Comparison of ENCODE assay signal across 1 cellular context in the genomic region with DNA sequence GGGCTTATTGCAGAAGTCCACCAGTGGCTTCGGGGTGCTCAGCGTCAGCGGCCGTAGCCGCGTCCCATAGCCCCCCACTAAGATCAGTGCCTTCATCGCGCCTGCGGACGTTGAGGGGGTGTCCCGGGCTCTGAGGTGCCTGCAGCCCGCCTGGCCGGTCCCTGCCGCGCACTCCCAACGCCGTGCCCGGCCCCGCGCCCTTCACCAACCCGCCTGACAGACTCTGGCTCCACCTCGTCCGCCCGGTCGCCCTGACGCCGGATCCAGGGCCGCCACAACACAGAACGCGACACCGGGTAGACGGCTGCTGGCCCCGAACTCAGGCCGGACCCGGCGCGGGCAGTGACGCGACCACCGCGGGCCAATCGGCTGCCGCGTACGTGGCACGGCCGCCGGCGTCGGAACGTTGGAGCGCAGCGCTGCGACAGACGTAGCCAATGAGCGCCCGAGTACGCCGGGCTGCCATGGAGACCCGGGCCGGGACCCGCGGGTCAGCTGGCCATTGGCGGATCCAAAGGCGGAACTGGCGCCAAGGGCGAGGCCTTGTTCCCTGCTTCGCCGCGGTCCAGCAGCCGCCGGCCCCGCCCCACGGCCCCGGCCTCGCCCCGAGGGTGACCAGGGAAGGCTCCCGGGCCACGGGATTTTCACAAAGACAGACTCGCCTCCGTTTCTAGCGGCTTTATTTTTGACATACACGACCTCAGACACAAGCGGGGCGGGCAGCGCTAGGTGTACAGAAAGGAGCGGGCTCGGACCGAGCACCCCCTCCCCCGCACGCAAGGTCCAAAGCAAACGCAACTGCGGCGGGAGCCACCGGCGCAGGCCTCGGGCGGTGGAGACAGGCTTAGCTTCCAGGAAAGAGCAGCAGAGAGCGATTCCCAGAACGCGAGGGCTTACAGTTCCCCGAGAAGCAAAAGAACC.
TF ChIP-seq lines count a peak whose summit lies in the region.

Gene GMPPB (minus strand): TSS at position 321 of the 921 bp plus-strand sequence. CDS start 225 bp downstream, at position 96.

TF ChIP-seq in K562, 482 proteins besides CTCF, POLR2A, EP300 and RAD21 (continued from another document and continues in another):
- TF ChIP-seq ZNF586 (CRISPR knock-in tag; conservative IDR thresholded peaks at IDR 0.05) (no peak), JUN (IDR thresholded peaks at IDR 0.05; ENCODE audit: borderline replicate concordance, low read depth, low read length) (no peak), JUN (CRISPR knock-in tag; IDR thresholded peaks at IDR 0.05; ENCODE audit: borderline replicate concordance) (no peak), ZNF133 (CRISPR knock-in tag; IDR thresholded peaks at IDR 0.05) (no peak), SNRNP70 (optimal IDR thresholded peaks at IDR 0.05; ENCODE audit: low read depth, low read length) (no peak), ATF1 (CRISPR knock-in tag; IDR thresholded peaks at IDR 0.05) (peak; percentile 83), ATF1 (tag; IDR thresholded peaks at IDR 0.05) (peak; percentile 98), NFE2 (IDR thresholded peaks at IDR 0.05; ENCODE audit: low read depth) (no peak), TFAP4 (CRISPR knock-in tag; IDR thresholded peaks at IDR 0.05; ENCODE audit: borderline replicate concordance) (peak; percentile 94), ZNF717 (CRISPR knock-in tag; IDR thresholded peaks at IDR 0.05) (no peak), ZNF197 (CRISPR knock-in tag; IDR thresholded peaks at IDR 0.05; ENCODE audit: low read depth) (no peak), AFF4 (CRISPR knock-in tag; IDR thresholded peaks at IDR 0.05) (no peak; the same call in 1 of the 2 replicates), HNRNPK (IDR thresholded peaks at IDR 0.05; ENCODE audit: low read depth, low read length, poor library complexity, severe bottlenecking) (no peak), SMAD1 (IDR thresholded peaks at IDR 0.05; ENCODE audit: low read depth, low read length, partially characterized antibody) (no peak), BRD4 (IDR thresholded peaks at IDR 0.05) (no peak), WHSC1 (IDR thresholded peaks at IDR 0.05; ENCODE audit: low read length) (no peak), ZNF668 (CRISPR knock-in tag; IDR thresholded peaks at IDR 0.05) (no peak), XRCC3 (IDR thresholded peaks at IDR 0.05) (no peak), KLF1 (tag; IDR thresholded peaks at IDR 0.05) (no peak), ZNF24 (IDR thresholded peaks at IDR 0.05) (no peak), ATF6 (CRISPR knock-in tag; IDR thresholded peaks at IDR 0.05) (no peak; the same call in 1 of the 2 replicates), ZNF354B (CRISPR knock-in tag; IDR thresholded peaks at IDR 0.05) (no peak), PHF8 (IDR thresholded peaks at IDR 0.05; ENCODE audit: borderline replicate concordance, low read length) (peak; percentile 85; the same call in 1 of the 2 replicates), ILK (tag; IDR thresholded peaks at IDR 0.05; ENCODE audit: borderline replicate concordance, low read depth) (no peak), ZBTB8A (IDR thresholded peaks at IDR 0.05; ENCODE audit: partially characterized antibody) (no peak), ZHX1 (conservative IDR thresholded peaks at IDR 0.05; ENCODE audit: low read length) (no peak), HNRNPL (IDR thresholded peaks at IDR 0.05; ENCODE audit: low read depth, low read length) (no peak), THAP7 (CRISPR knock-in tag; IDR thresholded peaks at IDR 0.05) (no peak), ZNF274 (IDR thresholded peaks at IDR 0.05; ENCODE audit: borderline replicate concordance, low read depth, low read length) (no peak), AFF1 (IDR thresholded peaks at IDR 0.05; ENCODE audit: low read depth in 1 of 2, partially characterized antibody in 2 of 2) (no peak), ZBTB49 (CRISPR knock-in tag; IDR thresholded peaks at IDR 0.05; ENCODE audit: borderline replicate concordance) (0 out of 2 replicates have a peak, but pooled peaks have one; percentile 57), PML (IDR thresholded peaks at IDR 0.05; ENCODE audit: low read length) (no peak), SOX6 (IDR thresholded peaks at IDR 0.05) (no peak), CAMTA2 (CRISPR knock-in tag; conservative IDR thresholded peaks at IDR 0.05) (no peak), RBFOX2 (IDR thresholded peaks at IDR 0.05; ENCODE audit: low read depth, low read length) (peak; percentile 94), JUND (IDR thresholded peaks at IDR 0.05; ENCODE audit: borderline replicate concordance, low read depth, low read length) (no peak), JUND (tag; IDR thresholded peaks at IDR 0.05; ENCODE audit: borderline replicate concordance, low read depth, low read length) (no peak; the same call in 2 of the 3 replicates), LEF1 (IDR thresholded peaks at IDR 0.05) (peak; percentile 47; the same call in 1 of the 2 replicates), MXI1 (IDR thresholded peaks at IDR 0.05; ENCODE audit: low read depth, low read length) (no peak)
- TF ChIP-seq, protein P1, sequence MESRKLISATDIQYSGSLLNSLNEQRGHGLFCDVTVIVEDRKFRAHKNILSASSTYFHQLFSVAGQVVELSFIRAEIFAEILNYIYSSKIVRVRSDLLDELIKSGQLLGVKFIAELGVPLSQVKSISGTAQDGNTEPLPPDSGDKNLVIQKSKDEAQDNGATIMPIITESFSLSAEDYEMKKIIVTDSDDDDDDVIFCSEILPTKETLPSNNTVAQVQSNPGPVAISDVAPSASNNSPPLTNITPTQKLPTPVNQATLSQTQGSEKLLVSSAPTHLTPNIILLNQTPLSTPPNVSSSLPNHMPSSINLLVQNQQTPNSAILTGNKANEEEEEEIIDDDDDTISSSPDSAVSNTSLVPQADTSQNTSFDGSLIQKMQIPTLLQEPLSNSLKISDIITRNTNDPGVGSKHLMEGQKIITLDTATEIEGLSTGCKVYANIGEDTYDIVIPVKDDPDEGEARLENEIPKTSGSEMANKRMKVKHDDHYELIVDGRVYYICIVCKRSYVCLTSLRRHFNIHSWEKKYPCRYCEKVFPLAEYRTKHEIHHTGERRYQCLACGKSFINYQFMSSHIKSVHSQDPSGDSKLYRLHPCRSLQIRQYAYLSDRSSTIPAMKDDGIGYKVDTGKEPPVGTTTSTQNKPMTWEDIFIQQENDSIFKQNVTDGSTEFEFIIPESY (CRISPR knock-in tag; IDR thresholded peaks at IDR 0.05), result no peak; the same call in 1 of the 2 replicates
